8 cellular contexts compared by ENCODE assay signal in genomic region chr2:199457147-199458016, GRCh38. TPM values are rescaled to one million over a fixed set of nuclear protein-coding genes. Genes with fewer than 3 reads are reported as not detected.
DNase-seq lines count a peak whose midpoint lies in the region; ATAC-seq and TF ChIP-seq lines count a peak whose summit lies in the region.

TSS of gene SATB2 (minus strand) at chr2:199457939. CDS start at chr2:199456037, 1,902 bp downstream.

- peaks cover 13% of the 10 kb centered on the region for H3K36me3 Mint-ChIP-seq in CD4-positive, alpha-beta T cell (ENCODE audit: low read depth)

- no peaks in the 10 kb centered on the region for H3F3A ChIP-seq in PC-3 (ENCODE audit: low read length, unreplicated experiment)

- peaks cover 3% of the 10 kb centered on the region for H3K9me3 Mint-ChIP-seq in CD4-positive, alpha-beta T cell

- peak within 1 kb of the TSS; percentile 90 for H3K4me2 ChIP-seq in PC-3 (ENCODE audit: low read length)

- H3K27me3 ChIP-seq in CD4-positive, alpha-beta T cell (ENCODE audit: control insufficient read depth, insufficient read depth, low read length), result peaks cover 78% of the 10 kb centered on the region
- H3K27me3 ChIP-seq in H7 (ENCODE audit: control insufficient read depth, insufficient read depth, low read length) (peaks cover 33% of the 10 kb centered on the region), PC-3 (ENCODE audit: low read length) (no peaks in the 10 kb centered on the region), tibial nerve (peaks cover 0 to 80% of the 10 kb centered on the region in 2 donors)

- WGBS in tibial nerve, 2 donors, result 1 to 2% methylated on average over 51 to 61 of the region's 61 CpGs

- TF ChIP-seq CTCF in CD4-positive, alpha-beta T cell (IDR thresholded peaks at IDR 0.05), result no peak
- TF ChIP-seq CTCF in PC-3 (conservative IDR thresholded peaks at IDR 0.05; ENCODE audit: low read depth, low read length), result no peak
- no peak for TF ChIP-seq CTCF in tibial nerve (IDR thresholded peaks at IDR 0.05)

- TF ChIP-seq EP300 in tibial nerve (IDR thresholded peaks at IDR 0.05), result no peak

- H3K9me2 ChIP-seq in PC-3 (replicated peaks; ENCODE audit: low read length), result no peaks in the 10 kb centered on the region

- H3K4me3 ChIP-seq in H7 (ENCODE audit: insufficient read depth, low read depth, low read length) (peak within 1 kb of the TSS; percentile 88), PC-3 (ENCODE audit: low read length) (peak within 1 kb of the TSS; percentile 79), tibial nerve (peak within 1 kb of the TSS; percentile 74 to 89 (median 82))

- H3K36me3 ChIP-seq in H7 (replicated peaks; ENCODE audit: control insufficient read depth, insufficient read depth, low read length) (no peaks in the 10 kb centered on the region), PC-3 (ENCODE audit: low read depth, low read length) (no peaks in the 10 kb centered on the region), tibial nerve (no peaks in the 10 kb centered on the region)

- H3K27me3 Mint-ChIP-seq in CD4-positive, alpha-beta T cell, result peaks cover 78% of the 10 kb centered on the region

- DNase-seq in CD4-positive, alpha-beta T cell, result no peak
- DNase-seq in H7 (peak; percentile 81), PC-3 (peak; percentile 75), cerebellar cortex (ENCODE audit: low spot score) (peak; percentile 13), lung microvascular endothelial cell (ENCODE audit: low read depth in 2 of 2) (peak; percentile 35 to 60), tibial nerve (ENCODE audit: low spot score in 2 of 2) (no peak), midbrain (lab: John Stamatoyannopoulos, UW) (no peak)

- H3K27ac Mint-ChIP-seq in CD4-positive, alpha-beta T cell, result no peak within 1 kb of the TSS

- POLR2A ChIA-PET in CD4-positive, alpha-beta T cell (lab: Charles Lee), result no interaction called here
- POLR2A ChIA-PET in PC-3 (lab: Charles Lee; ENCODE audit: unreplicated experiment), result no interaction called here

- peaks cover 17% of the 10 kb centered on the region for H3K9me3 ChIP-seq in CD4-positive, alpha-beta T cell (ENCODE audit: control insufficient read depth, low read length)
- no peaks in the 10 kb centered on the region for H3K9me3 ChIP-seq in PC-3 (ENCODE audit: low read length)
- no peaks in the 10 kb centered on the region for H3K9me3 ChIP-seq in tibial nerve

- H3K4me3 Mint-ChIP-seq in CD4-positive, alpha-beta T cell, result peak within 1 kb of the TSS; percentile 86

- intact Hi-C loops in CD4-positive, alpha-beta T cell (cut with DNase I, micrococcal nuclease), result no loop called here
- intact Hi-C loops in PC-3 (cut with micrococcal nuclease), result loop anchor here (2.0 kb wide), 1 partner anchor 197 kb away; no protein-coding TSS in a partner anchor

- H3K4me1 ChIP-seq in PC-3 (ENCODE audit: insufficient read depth, low read length) (peaks cover 14% of the 10 kb centered on the region), tibial nerve (peaks cover 0 to 52% (median 10%) of the 10 kb centered on the region in 4 donors)

- peak within 1 kb of the TSS; percentile 97 for H2AFZ ChIP-seq in PC-3 (ENCODE audit: low read length)

- no TSS peak for BruUV-seq in PC-3 (replicated peaks; lab: Mats Ljungman, UMichigan)

- peaks cover 27% of the 10 kb centered on the region for H3K4me1 Mint-ChIP-seq in CD4-positive, alpha-beta T cell (ENCODE audit: low read depth)

- H3K9ac ChIP-seq in PC-3 (ENCODE audit: low read length), result peak within 1 kb of the TSS; percentile 90

- TF ChIP-seq POLR2A in tibial nerve (IDR thresholded peaks at IDR 0.05), result no peak

- H3K27ac ChIP-seq in CD4-positive, alpha-beta T cell (ENCODE audit: low read depth, low read length), result no peak within 1 kb of the TSS
- H3K27ac ChIP-seq in PC-3 (ENCODE audit: low read length) (peak within 1 kb of the TSS; percentile 75), tibial nerve (peak within 1 kb of the TSS; percentile 31 to 83 (median 78))

- CTCF ChIA-PET in CD4-positive, alpha-beta T cell (lab: Charles Lee), result no interaction called here
- CTCF ChIA-PET in PC-3 (lab: Charles Lee), result no interaction called here

- no peak for ATAC-seq in CD4-positive, alpha-beta T cell (ENCODE audit: poor library complexity)
- ATAC-seq in PC-3 (peak; percentile 34), HG03571 (IDR thresholded peaks at IDR 0.05; ENCODE audit: unreplicated experiment) (no peak)

- H4K20me1 ChIP-seq in PC-3 (ENCODE audit: low read length), result no peaks in the 10 kb centered on the region

- no peaks in the 10 kb centered on the region for H3K79me2 ChIP-seq in PC-3 (ENCODE audit: low read length)

RNA-seq across cellular contexts. Expression of gene SATB2, which starts in this region (rescaled TPM):
- total RNA-seq in CD4-positive, alpha-beta T cell, result not detected
- total RNA-seq in H7 (2014; rRNA removed; shearing (Covaris generic)), result 10.3 and 15.7 TPM in 2 replicates
- total RNA-seq in PC-3 (2014; rRNA removed) (3.0 and 5.1 TPM in 2 replicates), lung microvascular endothelial cell (0.60 and 1.3 TPM in 2 replicates), tibial nerve (10 to 100 TPM in 3 of 4 donors, 1 to 10 TPM in 1; 8.5 to 19.0 (median 12.0) TPM)

Comparison
In these comparisons a context has a peak if more than half of its experiments do, and no peak if none do; other contexts are left out.
1. DNase-seq: peak in H7 (single experiment), PC-3 (single experiment), cerebellar cortex (single experiment) and lung microvascular endothelial cell (2 of 2); none in CD4-positive, alpha-beta T cell (0 of 10), tibial nerve (0 of 2) and midbrain (single experiment).
2. Peak in every context shown above with its lines, with median percentiles within 50 percentile points of each other: H3K4me3 ChIP-seq.